Comparison of ENCODE assay signal across 1 cellular context in the genomic region with DNA sequence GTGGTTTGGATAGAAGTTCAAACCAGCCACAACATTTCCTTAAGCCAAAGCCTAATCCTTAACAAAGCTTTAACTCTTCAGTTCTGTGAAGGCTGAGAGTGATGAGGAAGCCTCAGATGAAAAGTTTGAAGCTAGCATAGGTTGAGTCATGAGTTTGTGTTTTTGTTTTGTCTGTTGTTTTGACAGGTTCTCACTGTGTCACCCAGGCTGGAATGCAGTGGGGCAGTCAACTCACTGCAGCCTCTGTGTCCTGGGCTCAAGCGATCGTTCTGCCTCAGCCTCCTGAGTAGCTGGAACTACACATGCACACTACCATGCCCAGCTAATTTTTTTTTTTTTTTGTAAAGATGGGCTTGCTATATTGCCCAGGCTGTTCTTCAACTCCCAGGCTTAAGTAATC.
TF ChIP-seq lines count a peak whose summit lies in the region.

No MANE protein-coding gene starts in this region.

TF ChIP-seq in IMR-90, 13 proteins besides CTCF, POLR2A, EP300 and RAD21:
- TF ChIP-seq, protein P1, sequence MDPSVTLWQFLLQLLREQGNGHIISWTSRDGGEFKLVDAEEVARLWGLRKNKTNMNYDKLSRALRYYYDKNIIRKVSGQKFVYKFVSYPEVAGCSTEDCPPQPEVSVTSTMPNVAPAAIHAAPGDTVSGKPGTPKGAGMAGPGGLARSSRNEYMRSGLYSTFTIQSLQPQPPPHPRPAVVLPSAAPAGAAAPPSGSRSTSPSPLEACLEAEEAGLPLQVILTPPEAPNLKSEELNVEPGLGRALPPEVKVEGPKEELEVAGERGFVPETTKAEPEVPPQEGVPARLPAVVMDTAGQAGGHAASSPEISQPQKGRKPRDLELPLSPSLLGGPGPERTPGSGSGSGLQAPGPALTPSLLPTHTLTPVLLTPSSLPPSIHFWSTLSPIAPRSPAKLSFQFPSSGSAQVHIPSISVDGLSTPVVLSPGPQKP (IDR thresholded peaks at IDR 0.05; ENCODE audit: borderline replicate concordance, low read depth, low read length), result no peak
- no peak for TF ChIP-seq NFE2L2 (IDR thresholded peaks at IDR 0.05; ENCODE audit: low read depth, low read length)
- TF ChIP-seq, protein P2, sequence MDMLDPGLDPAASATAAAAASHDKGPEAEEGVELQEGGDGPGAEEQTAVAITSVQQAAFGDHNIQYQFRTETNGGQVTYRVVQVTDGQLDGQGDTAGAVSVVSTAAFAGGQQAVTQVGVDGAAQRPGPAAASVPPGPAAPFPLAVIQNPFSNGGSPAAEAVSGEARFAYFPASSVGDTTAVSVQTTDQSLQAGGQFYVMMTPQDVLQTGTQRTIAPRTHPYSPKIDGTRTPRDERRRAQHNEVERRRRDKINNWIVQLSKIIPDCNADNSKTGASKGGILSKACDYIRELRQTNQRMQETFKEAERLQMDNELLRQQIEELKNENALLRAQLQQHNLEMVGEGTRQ (IDR thresholded peaks at IDR 0.05; ENCODE audit: low read depth, low read length), result no peak
- TF ChIP-seq BHLHE40 (IDR thresholded peaks at IDR 0.05; ENCODE audit: low read depth, low read length), result no peak
- no peak for TF ChIP-seq RFX5 (IDR thresholded peaks at IDR 0.05; ENCODE audit: low read depth, low read length)
- TF ChIP-seq CHD1 (IDR thresholded peaks at IDR 0.05; ENCODE audit: low read depth, low read length), result no peak
- no peak for TF ChIP-seq MXI1 (IDR thresholded peaks at IDR 0.05; ENCODE audit: borderline replicate concordance, low read depth, low read length)
- no peak for TF ChIP-seq FOS (IDR thresholded peaks at IDR 0.05; ENCODE audit: low read depth, low read length)
- TF ChIP-seq RCOR1 (IDR thresholded peaks at IDR 0.05; ENCODE audit: insufficient replicate concordance, low read length), result no peak
- TF ChIP-seq CEBPB (IDR thresholded peaks at IDR 0.05; ENCODE audit: low read depth, low read length), result no peak
- TF ChIP-seq SMC3 (IDR thresholded peaks at IDR 0.05; ENCODE audit: low read depth, low read length), result no peak
- no peak for TF ChIP-seq MAFK (IDR thresholded peaks at IDR 0.05; ENCODE audit: low read depth, low read length)
- no peak for TF ChIP-seq MAZ (IDR thresholded peaks at IDR 0.05; ENCODE audit: borderline replicate concordance, low read depth, low read length)
